In genomic region chr11:31645747-31646146, GRCh38 we compare ENCODE assay signal across 14 cellular contexts.
DNase-seq lines count a peak whose midpoint lies in the region; ATAC-seq and TF ChIP-seq lines count a peak whose summit lies in the region.
"Had no signal": no experiment of that assay in that cellular context is flagged by ENCODE, and none has a peak within 500 bp of the region (broad histone marks: within the 10 kb centered on the region; RNA-seq: fewer than 3 reads in every experiment).

No MANE protein-coding gene starts in this region.

- intact Hi-C loops in A673 (cut with micrococcal nuclease; ENCODE audit: unreplicated experiment): loop anchor here (10.0 kb wide), 1 partner anchor 541 kb away; no protein-coding TSS in a partner anchor

- POLR2A ChIA-PET in A673 (lab: Charles Lee; ENCODE audit: low non-redundant PET): no interaction called here

- H3K27me3 ChIP-seq in A673 (replicated peaks; ENCODE audit: insufficient read depth, low read depth, low read length, poor library complexity): no peaks in the 10 kb centered on the region

- TF ChIP-seq CTCF in A673 (conservative IDR thresholded peaks at IDR 0.05; ENCODE audit: low read depth, low read length): no peak

- H3K27ac ChIP-seq in A673 (ENCODE audit: low read depth, low read length, poor library complexity, severe bottlenecking): no peak overlapping the region

- DNase-seq in A673 (ENCODE audit: low spot score) (peak; percentile 56), HS-27A (ENCODE audit: low read depth) (peak; percentile 87), amniotic stem cell (lab: John Stamatoyannopoulos, UW) (peak; percentile 40), hepatic stellate cell (ENCODE audit: low spot score) (peak; percentile 1), retina (no peak)
- DNase-seq in activated CD8-positive, alpha-beta memory T cell treated with anti-CD3 and anti-CD28 coated beads for 24 hours: no peak
- no peak for DNase-seq in activated T-cell treated with anti-CD3 and anti-CD28 coated beads, Interleukin-2, amount 50 U/mL, for 48 hours
- DNase-seq: activated CD4-positive, alpha-beta T cell treated with anti-CD3 and anti-CD28 coated beads for 48 hours; activated naive CD8-positive, alpha-beta T cell treated with anti-CD3 and anti-CD28 coated beads, Interleukin-2, amount 50 U/mL, for 24 hours; C1 segment of cervical spinal cord; head of caudate nucleus; NCI-H1105 treated with DMSO at 0.1 percent for 48 hours; RPMI8226 had no signal

- BruUV-seq in A673 (replicated peaks; lab: Mats Ljungman, UMichigan): no TSS peak

- H3K36me3 ChIP-seq in A673 (ENCODE audit: insufficient read depth, low read length, poor library complexity, severe bottlenecking): no peaks in the 10 kb centered on the region

- no peak for ATAC-seq in HG03175 (IDR thresholded peaks at IDR 0.05; ENCODE audit: unreplicated experiment)
- ATAC-seq: activated naive CD8-positive, alpha-beta T cell treated with anti-CD3 and anti-CD28 coated beads, Interleukin-2, amount 50 U/mL, for 24 hours had no signal

- no peaks in the 10 kb centered on the region for H3K9me3 ChIP-seq in A673 (ENCODE audit: low read depth, low read length, poor library complexity, severe bottlenecking)

- no peak overlapping the region for H3K4me3 ChIP-seq in A673 (ENCODE audit: low read depth, low read length, poor library complexity, severe bottlenecking)

- CTCF ChIA-PET in A673 (lab: Charles Lee): interaction anchor here (0.5 to 0.6 kb wide), 2 partner anchors 167 to 312 kb away, joined by 4 to 5 read pairs; no protein-coding TSS in a partner anchor

- H3K4me1 ChIP-seq in A673 (ENCODE audit: insufficient read depth, low read length, poor library complexity, severe bottlenecking): peaks cover 11% of the 10 kb centered on the region

Comparison
In these comparisons a context has a peak if more than half of its experiments do, and no peak if none do; other contexts are left out.
1. DNase-seq: peak in A673 (single experiment), HS-27A (single experiment), amniotic stem cell (single experiment) and hepatic stellate cell (single experiment); none in activated CD8-positive, alpha-beta memory T cell treated with anti-CD3 and anti-CD28 coated beads for 24 hours (single experiment), retina (single experiment) and activated T-cell treated with anti-CD3 and anti-CD28 coated beads, Interleukin-2, amount 50 U/mL, for 48 hours (0 of 2).